In genomic region chr3:141266797-141267555, GRCh38 we compare ENCODE assay signal across 10 cellular contexts.
DNase-seq lines count a peak whose midpoint lies in the region; ATAC-seq lines count a peak whose summit lies in the region.
"Had no signal": no experiment of that assay in that cellular context is flagged by ENCODE, and none has a peak within 500 bp of the region (broad histone marks: within the 10 kb centered on the region; RNA-seq: fewer than 3 reads in every experiment).

No MANE protein-coding gene starts in this region.

- H3K4me1 Mint-ChIP-seq in activated naive CD4-positive, alpha-beta T cell treated with anti-CD3 and anti-CD28 coated beads, Interleukin-2, amount 50 U/mL, for 24 hours = peaks cover 39% of the 10 kb centered on the region
- H3K4me1 Mint-ChIP-seq: nephron had no signal

- H3K27ac Mint-ChIP-seq in activated naive CD4-positive, alpha-beta T cell treated with anti-CD3 and anti-CD28 coated beads, Interleukin-2, amount 50 U/mL, for 24 hours = peak overlapping the region; percentile 95
- H3K27ac Mint-ChIP-seq: nephron had no signal

- H3K27me3 ChIP-seq in subcutaneous abdominal adipose tissue (ENCODE audit: control insufficient read depth in 5 of 5, insufficient read depth in 4 of 5, low read length in 5 of 5) = no peaks in the 10 kb centered on the region

- H3K9me3 Mint-ChIP-seq in activated naive CD4-positive, alpha-beta T cell treated with anti-CD3 and anti-CD28 coated beads, Interleukin-2, amount 50 U/mL, for 24 hours = no peaks in the 10 kb centered on the region
- H3K9me3 Mint-ChIP-seq: nephron had no signal

- in situ Hi-C loops in KBM-7 (cut with MboI; ENCODE audit: low pct_unique_long_range_greater_than_20kb, low sequenced_read_pairs) = no loop called here

- H3K4me3 ChIP-seq in subcutaneous abdominal adipose tissue (ENCODE audit: low read depth in 1 of 5, low read length in 5 of 5) = peak overlapping the region in 4 of 5 donors; percentile 54 to 64 (median 61)
- H3K4me3 ChIP-seq: A549 had no signal

- H3K4me1 ChIP-seq in subcutaneous abdominal adipose tissue (ENCODE audit: control insufficient read depth in 5 of 5, insufficient read depth in 5 of 5, low read length in 5 of 5) = peaks cover 0 to 3% (median 0%) of the 10 kb centered on the region in 5 donors
- H3K4me1 ChIP-seq: A549 had no signal

- peak overlapping the region in 2 of 5 donors; percentile 22 to 54 for H3K9ac ChIP-seq in subcutaneous abdominal adipose tissue (ENCODE audit: low read length in 5 of 5)

- H3K27ac ChIP-seq in subcutaneous abdominal adipose tissue (ENCODE audit: low read depth, low read length) = no peak overlapping the region
- H3K27ac ChIP-seq: A549 had no signal

- ATAC-seq in HG03521 (IDR thresholded peaks at IDR 0.05; ENCODE audit: unreplicated experiment) = no peak
- ATAC-seq: A549 had no signal

- no peaks in the 10 kb centered on the region for H3K9me3 ChIP-seq in subcutaneous abdominal adipose tissue (ENCODE audit: control insufficient read depth in 5 of 5, low read length in 5 of 5)
- H3K9me3 ChIP-seq: A549 had no signal

- no peaks in the 10 kb centered on the region for H3K27me3 Mint-ChIP-seq in activated naive CD4-positive, alpha-beta T cell treated with anti-CD3 and anti-CD28 coated beads, Interleukin-2, amount 50 U/mL, for 24 hours

- H3K36me3 ChIP-seq in subcutaneous abdominal adipose tissue (ENCODE audit: control insufficient read depth in 5 of 5, insufficient read depth in 5 of 5, low read length in 5 of 5) = peaks cover 0 to 4% (median 2%) of the 10 kb centered on the region in 5 donors

- H3K4me3 Mint-ChIP-seq in activated naive CD4-positive, alpha-beta T cell treated with anti-CD3 and anti-CD28 coated beads, Interleukin-2, amount 50 U/mL, for 24 hours = peak overlapping the region; percentile 87
- H3K4me3 Mint-ChIP-seq: nephron had no signal

- DNase-seq in activated CD8-positive, alpha-beta memory T cell treated with anti-CD3 and anti-CD28 coated beads for 24 hours = peak; percentile 80
- no peak for DNase-seq in activated CD8-positive, alpha-beta memory T cell treated with anti-CD3 and anti-CD28 coated beads, Interleukin-2, amount 50 U/mL, for 48 hours
- DNase-seq in KG1 (lab: John Stamatoyannopoulos, UW) (peak; percentile 24), inferior parietal cortex (ENCODE audit: extremely low spot score) (no peak), KBM-7 (no peak)

- peaks cover 12% of the 10 kb centered on the region for H3K36me3 Mint-ChIP-seq in activated naive CD4-positive, alpha-beta T cell treated with anti-CD3 and anti-CD28 coated beads, Interleukin-2, amount 50 U/mL, for 24 hours

Comparison
In these comparisons a context has a peak if more than half of its experiments do, and no peak if none do; other contexts are left out.
1. DNase-seq: peak in activated CD8-positive, alpha-beta memory T cell treated with anti-CD3 and anti-CD28 coated beads for 24 hours (single experiment) and KG1 (single experiment); none in activated CD8-positive, alpha-beta memory T cell treated with anti-CD3 and anti-CD28 coated beads, Interleukin-2, amount 50 U/mL, for 48 hours (single experiment), inferior parietal cortex (single experiment) and KBM-7 (single experiment).